In the genomic region with DNA sequence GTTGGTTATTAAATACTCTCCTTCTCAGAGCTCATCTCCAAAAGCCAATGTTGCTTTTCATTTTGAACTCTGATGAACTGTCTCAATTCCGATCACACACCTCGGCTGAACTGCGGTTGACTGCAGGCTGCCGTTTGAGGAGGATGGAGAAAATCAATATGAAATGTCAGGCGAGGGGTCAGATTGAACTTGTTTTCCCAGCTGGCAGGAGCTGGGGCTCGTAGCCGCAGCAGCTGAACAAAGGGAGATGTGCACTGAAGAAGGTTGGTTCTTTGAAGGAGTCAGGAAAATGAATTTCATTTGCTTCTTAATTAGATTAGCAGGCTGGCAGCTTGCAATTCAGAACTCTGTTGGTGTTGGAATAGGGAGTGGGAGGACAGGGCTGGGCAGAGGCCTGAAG, we compare ENCODE assay signal across 1 cellular context.
TF ChIP-seq lines count a peak whose summit lies in the region.

No MANE protein-coding gene starts in this region.

TF ChIP-seq in HepG2, 621 proteins besides CTCF, POLR2A, EP300 and RAD21 (continued from another document):
- TF ChIP-seq ARID5B (CRISPR knock-in tag; IDR thresholded peaks at IDR 0.05), result no peak
- TF ChIP-seq FLYWCH1 (CRISPR knock-in tag; IDR thresholded peaks at IDR 0.05), result no peak
- TF ChIP-seq PRDM10 (CRISPR knock-in tag; IDR thresholded peaks at IDR 0.05; ENCODE audit: low read depth), result no peak
- no peak for TF ChIP-seq ZNF784 (CRISPR knock-in tag; IDR thresholded peaks at IDR 0.05; ENCODE audit: borderline replicate concordance)
- no peak for TF ChIP-seq MAFF (IDR thresholded peaks at IDR 0.05; ENCODE audit: low read depth, low read length)
- no peak for TF ChIP-seq ZNF510 (CRISPR knock-in tag; IDR thresholded peaks at IDR 0.05; ENCODE audit: low read depth)
- TF ChIP-seq ISL2 (CRISPR knock-in tag; IDR thresholded peaks at IDR 0.05), result no peak
- TF ChIP-seq ZNF17 (CRISPR knock-in tag; IDR thresholded peaks at IDR 0.05), result no peak
- TF ChIP-seq ZBED4 (CRISPR knock-in tag; IDR thresholded peaks at IDR 0.05; ENCODE audit: borderline replicate concordance), result no peak
- no peak for TF ChIP-seq SSRP1 (CRISPR knock-in tag; IDR thresholded peaks at IDR 0.05)
